1 cellular context compared by ENCODE assay signal in the genomic region with DNA sequence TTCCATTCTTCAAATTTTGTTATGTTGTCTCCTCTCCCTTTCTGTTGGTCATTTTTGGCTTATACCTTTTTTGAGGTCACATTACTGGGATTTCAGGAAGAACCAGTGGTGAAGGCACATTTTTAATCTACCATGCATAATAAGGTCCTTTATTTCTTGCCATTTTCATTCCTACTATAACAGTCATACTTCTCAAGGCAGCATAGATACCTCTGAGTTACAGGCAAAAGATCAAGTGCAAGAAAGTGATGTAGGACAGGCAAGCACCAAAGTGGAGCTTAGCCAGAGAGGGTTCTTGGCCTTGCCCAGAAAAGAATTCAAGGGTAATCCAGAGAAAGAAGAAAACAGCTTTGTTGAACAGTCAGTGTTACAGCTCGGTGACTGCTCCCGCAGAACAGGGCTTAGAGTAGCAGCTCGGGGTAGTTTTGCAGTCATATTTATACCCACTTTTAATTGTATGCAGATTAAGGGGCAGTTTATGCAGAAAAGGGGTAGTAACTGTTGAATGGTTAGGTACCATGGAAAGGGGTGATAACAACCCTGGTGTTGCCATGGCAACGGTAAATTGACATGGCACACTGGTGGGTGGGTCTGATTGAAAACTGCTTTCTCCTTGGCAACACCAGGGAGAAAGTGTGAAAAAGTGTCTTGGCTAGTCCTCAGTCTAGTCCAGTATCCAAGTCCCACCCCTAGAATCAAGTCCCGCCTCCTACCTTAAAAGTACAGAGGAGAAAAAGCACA.
TF ChIP-seq lines count a peak whose summit lies in the region.

No MANE protein-coding gene starts in this region.

TF ChIP-seq in WTC11, 78 proteins besides CTCF, POLR2A, EP300 and RAD21 (continued from another document):
- TF ChIP-seq, protein P1, sequence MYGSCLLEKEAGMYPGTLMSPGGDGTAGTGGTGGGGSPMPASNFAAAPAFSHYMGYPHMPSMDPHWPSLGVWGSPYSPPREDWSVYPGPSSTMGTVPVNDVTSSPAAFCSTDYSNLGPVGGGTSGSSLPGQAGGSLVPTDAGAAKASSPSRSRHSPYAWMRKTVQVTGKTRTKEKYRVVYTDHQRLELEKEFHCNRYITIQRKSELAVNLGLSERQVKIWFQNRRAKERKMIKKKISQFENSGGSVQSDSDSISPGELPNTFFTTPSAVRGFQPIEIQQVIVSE (CRISPR knock-in tag; IDR thresholded peaks at IDR 0.05; ENCODE audit: borderline replicate concordance): no peak
- TF ChIP-seq, protein P2, sequence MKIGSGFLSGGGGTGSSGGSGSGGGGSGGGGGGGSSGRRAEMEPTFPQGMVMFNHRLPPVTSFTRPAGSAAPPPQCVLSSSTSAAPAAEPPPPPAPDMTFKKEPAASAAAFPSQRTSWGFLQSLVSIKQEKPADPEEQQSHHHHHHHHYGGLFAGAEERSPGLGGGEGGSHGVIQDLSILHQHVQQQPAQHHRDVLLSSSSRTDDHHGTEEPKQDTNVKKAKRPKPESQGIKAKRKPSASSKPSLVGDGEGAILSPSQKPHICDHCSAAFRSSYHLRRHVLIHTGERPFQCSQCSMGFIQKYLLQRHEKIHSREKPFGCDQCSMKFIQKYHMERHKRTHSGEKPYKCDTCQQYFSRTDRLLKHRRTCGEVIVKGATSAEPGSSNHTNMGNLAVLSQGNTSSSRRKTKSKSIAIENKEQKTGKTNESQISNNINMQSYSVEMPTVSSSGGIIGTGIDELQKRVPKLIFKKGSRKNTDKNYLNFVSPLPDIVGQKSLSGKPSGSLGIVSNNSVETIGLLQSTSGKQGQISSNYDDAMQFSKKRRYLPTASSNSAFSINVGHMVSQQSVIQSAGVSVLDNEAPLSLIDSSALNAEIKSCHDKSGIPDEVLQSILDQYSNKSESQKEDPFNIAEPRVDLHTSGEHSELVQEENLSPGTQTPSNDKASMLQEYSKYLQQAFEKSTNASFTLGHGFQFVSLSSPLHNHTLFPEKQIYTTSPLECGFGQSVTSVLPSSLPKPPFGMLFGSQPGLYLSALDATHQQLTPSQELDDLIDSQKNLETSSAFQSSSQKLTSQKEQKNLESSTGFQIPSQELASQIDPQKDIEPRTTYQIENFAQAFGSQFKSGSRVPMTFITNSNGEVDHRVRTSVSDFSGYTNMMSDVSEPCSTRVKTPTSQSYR (CRISPR knock-in tag; IDR thresholded peaks at IDR 0.05): no peak
